Comparison of ENCODE assay signal across 2 cellular contexts in genomic region chr6:42135722-42136121, GRCh38.
TF ChIP-seq lines count a peak whose summit lies in the region.

No MANE protein-coding gene starts in this region.

TF ChIP-seq in GM23338, 12 proteins besides CTCF, POLR2A, EP300 and RAD21:
- TF ChIP-seq EZH2phosphoT487 (IDR thresholded peaks at IDR 0.05; ENCODE audit: unreplicated experiment) (no peak), STAT1 (IDR thresholded peaks at IDR 0.05; ENCODE audit: unreplicated experiment) (no peak)

TF ChIP-seq in H1, 55 proteins besides CTCF, POLR2A, EP300 and RAD21:
- TF ChIP-seq PHF8 (conservative IDR thresholded peaks at IDR 0.05; ENCODE audit: low read depth, low read length) (no peak), RFX5 (IDR thresholded peaks at IDR 0.05; ENCODE audit: borderline replicate concordance, low read depth, low read length) (no peak)
TF ChIP-seq in H1: peak in this region for 0.
